ENCODE assay signal across 8 cellular contexts in the genomic region with DNA sequence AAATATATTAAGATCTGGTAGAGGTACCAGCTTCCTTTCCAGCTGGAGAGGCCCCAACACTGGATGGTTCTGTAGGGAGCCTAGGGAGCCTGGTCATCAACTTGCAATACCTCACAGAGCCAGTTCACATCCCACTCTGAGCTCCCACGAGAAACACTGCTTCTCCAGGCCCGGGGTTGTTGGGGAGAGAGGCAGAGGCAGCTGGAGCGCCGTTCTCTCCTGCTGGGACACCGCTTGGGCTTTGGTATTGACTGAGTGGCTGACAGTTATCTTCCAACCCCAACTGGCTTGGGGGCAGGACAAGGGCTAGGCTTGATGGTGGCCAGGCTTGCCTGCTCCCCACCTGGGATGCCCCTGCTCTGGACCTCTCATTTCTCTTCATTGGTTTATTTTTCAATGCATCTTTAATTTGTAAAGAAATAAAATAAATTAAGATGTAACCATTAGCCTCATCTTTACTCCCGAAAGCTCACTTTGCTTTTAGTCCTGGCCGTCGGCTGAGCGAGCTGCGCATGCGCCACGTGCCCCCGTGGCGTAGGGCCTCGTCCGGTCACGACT.
DNase-seq lines count a peak whose midpoint lies in the region; ATAC-seq and TF ChIP-seq lines count a peak whose summit lies in the region.

No MANE protein-coding gene starts in this region.

- H3K9me3 ChIP-seq in DOHH2 (ENCODE audit: control insufficient read depth, insufficient read depth, low read length) = no peaks in the 10 kb centered on the region
- no peaks in the 10 kb centered on the region for H3K9me3 ChIP-seq in Loucy (ENCODE audit: insufficient read depth, low read depth, low read length)
- H3K9me3 ChIP-seq in muscle layer of duodenum (ENCODE audit: control insufficient read depth in 1 of 2, low read length in 2 of 2) = no peaks in the 10 kb centered on the region

- H3K4me1 ChIP-seq in DOHH2 (ENCODE audit: control insufficient read depth, low read length) (peaks cover 44% of the 10 kb centered on the region), Loucy (ENCODE audit: insufficient read depth, low read length, poor library complexity, severe bottlenecking) (peaks cover 8% of the 10 kb centered on the region), muscle layer of duodenum (ENCODE audit: control insufficient read depth in 1 of 2, insufficient read depth in 2 of 2, low read length in 2 of 2) (peaks cover 7 to 36% of the 10 kb centered on the region in 2 donors)

- DNase-seq in activated CD4-positive, alpha-beta T cell treated with anti-CD3 and anti-CD28 coated beads, Interleukin-2, amount 50 U/mL, for 24 hours (ENCODE audit: low read depth in 1 of 2, low spot score in 1 of 2) = peak; percentile 52 to 55
- peak; percentile 91 for DNase-seq in epidermal melanocyte (ENCODE audit: insufficient read length, low spot score)
- DNase-seq in stimulated activated naive CD8-positive, alpha-beta T cell treated with anti-CD3 and anti-CD28 coated beads, Interleukin-15, Interleukin-2, amounts not matched to agents 100 U/mL and 50 U/mL, for 24 hours = peak; percentile 87

- TF ChIP-seq CTCF in DOHH2 (IDR thresholded peaks at IDR 0.05; ENCODE audit: low read depth, low read length, poor library complexity, severe bottlenecking) (no peak), Loucy (conservative IDR thresholded peaks at IDR 0.05; ENCODE audit: low read length) (no peak)

- H3K4me3 ChIP-seq in DOHH2 (ENCODE audit: low read length) = peak overlapping the region; percentile 95
- H3K4me3 ChIP-seq in Loucy (ENCODE audit: low read length, poor library complexity, severe bottlenecking) = peak overlapping the region; percentile 79
- peak overlapping the region; percentile 96 to 97 for H3K4me3 ChIP-seq in muscle layer of duodenum (ENCODE audit: low read depth in 1 of 2, low read length in 2 of 2)

- peak overlapping the region; percentile 77 for H2AFZ ChIP-seq in Loucy (ENCODE audit: low read length)

- H3K27ac ChIP-seq in DOHH2 (ENCODE audit: low read depth, low read length) (peak overlapping the region; percentile 80), muscle layer of duodenum (ENCODE audit: low read length) (peak overlapping the region; percentile 86)

- H3K9me2 ChIP-seq in DOHH2 (replicated peaks; ENCODE audit: control insufficient read depth, low read length) (no peaks in the 10 kb centered on the region), Loucy (replicated peaks; ENCODE audit: low read depth, low read length) (no peaks in the 10 kb centered on the region)

- peaks cover 12% of the 10 kb centered on the region for H3F3A ChIP-seq in DOHH2 (ENCODE audit: control insufficient read depth, insufficient read depth)
- no peaks in the 10 kb centered on the region for H3F3A ChIP-seq in Loucy (ENCODE audit: low read depth)

- ATAC-seq in GM21528 (IDR thresholded peaks at IDR 0.05; ENCODE audit: low FRiP score, unreplicated experiment) (peak; percentile 55), HG03135 (IDR thresholded peaks at IDR 0.05; ENCODE audit: unreplicated experiment) (no peak)
- ATAC-seq in stimulated activated naive CD8-positive, alpha-beta T cell treated with anti-CD3 and anti-CD28 coated beads, Interleukin-15, Interleukin-2, amounts not matched to agents 100 U/mL and 50 U/mL, for 24 hours = peak; percentile 2

- H3K4me2 ChIP-seq in DOHH2 (ENCODE audit: low read length) (peak overlapping the region; percentile 74), Loucy (ENCODE audit: low read depth, low read length, poor library complexity, severe bottlenecking) (peak overlapping the region; percentile 69)

- peaks cover 79% of the 10 kb centered on the region for H3K36me3 ChIP-seq in DOHH2 (ENCODE audit: control insufficient read depth, low read length)
- peaks cover 67% of the 10 kb centered on the region; the same call in 1 of the 2 replicates for H3K36me3 ChIP-seq in Loucy (ENCODE audit: insufficient read depth, low read length)
- H3K36me3 ChIP-seq in muscle layer of duodenum (ENCODE audit: control insufficient read depth in 1 of 2, insufficient read depth in 2 of 2, low read length in 2 of 2) = peaks cover 46 to 51% of the 10 kb centered on the region in 2 donors

- H3K27me3 ChIP-seq in DOHH2 (ENCODE audit: control insufficient read depth, low read length) (no peaks in the 10 kb centered on the region), Loucy (ENCODE audit: insufficient read depth, low read length, poor library complexity, severe bottlenecking) (no peaks in the 10 kb centered on the region), muscle layer of duodenum (ENCODE audit: low read depth, low read length) (no peaks in the 10 kb centered on the region)

- H3K9ac ChIP-seq in Loucy (ENCODE audit: low read depth, low read length, poor library complexity, severe bottlenecking) = peak overlapping the region; percentile 76

- H4K20me1 ChIP-seq in DOHH2 (ENCODE audit: control insufficient read depth, insufficient read depth, low read depth, low read length) (peaks cover 4% of the 10 kb centered on the region; the same call in 1 of the 2 replicates), Loucy (ENCODE audit: insufficient read depth, low read length, poor library complexity, severe bottlenecking) (peaks cover 24% of the 10 kb centered on the region)

- H3K79me2 ChIP-seq in DOHH2 (ENCODE audit: control insufficient read depth, low read length) (peaks cover 46% of the 10 kb centered on the region), Loucy (ENCODE audit: insufficient read depth, low read length) (peaks cover 39% of the 10 kb centered on the region)
